ENCODE assay signal across 12 cellular contexts in the genomic region with DNA sequence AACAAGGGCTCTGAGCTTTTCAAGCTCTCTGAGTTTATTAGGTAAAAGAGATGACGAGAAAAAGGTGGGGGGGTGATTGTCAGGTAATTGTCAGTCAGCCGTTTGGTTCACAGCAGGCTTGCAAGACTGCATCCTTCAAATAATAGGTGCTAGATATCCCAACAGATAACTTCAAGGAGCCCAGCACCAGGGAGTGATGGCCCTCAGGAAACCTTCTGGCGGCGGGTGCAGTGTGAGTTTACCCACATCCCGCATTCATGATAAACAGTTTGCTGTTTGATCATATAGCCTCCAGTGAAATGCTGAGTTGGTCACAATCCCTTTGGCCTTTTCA. TPM values are rescaled to one million over a fixed set of nuclear protein-coding genes. Genes with fewer than 3 reads are reported as not detected.
DNase-seq lines count a peak whose midpoint lies in the region; ATAC-seq and TF ChIP-seq lines count a peak whose summit lies in the region.
"Not testable (repeated sequence)": the region's sequence is repeated elsewhere in the genome, so short reads cannot be mapped to it uniquely, and the experiment has no call there.
"Had no signal": no experiment of that assay in that cellular context is flagged by ENCODE, and none has a peak within 500 bp of the region (broad histone marks: within the 10 kb centered on the region; RNA-seq: fewer than 3 reads in every experiment).

No MANE protein-coding gene starts in this region.

- H3K27me3 ChIP-seq in CD4-positive, alpha-beta T cell (ENCODE audit: control insufficient read depth, insufficient read depth, low read length); esophagus squamous epithelium; stomach: not testable (repeated sequence)

- intact Hi-C loops in CD4-positive, alpha-beta T cell (cut with DNase I, micrococcal nuclease); esophagus squamous epithelium (cut with DNase I); stomach (cut with DNase I; ENCODE audit: low total_unique reads): not testable (repeated sequence)
- intact Hi-C loops in natural killer cell (cut with micrococcal nuclease), result loop anchor here (5.0 kb wide), 2 partner anchors 76 to 514 kb away; a partner anchor contains a TSS

- H3K4me3 Mint-ChIP-seq in CD4-positive, alpha-beta T cell, result peak overlapping the region; percentile 96
- H3K4me3 Mint-ChIP-seq in T-cell, result peak overlapping the region; percentile 95 to 98 (median 96)
- peak overlapping the region; percentile 97 for H3K4me3 Mint-ChIP-seq in activated CD8-positive, alpha-beta T cell treated with anti-CD3 and anti-CD28 coated beads, Interleukin-2, amount 10 ng/mL, durations not matched to agents 7 days and 5 days
- H3K4me3 Mint-ChIP-seq in activated naive CD8-positive, alpha-beta T cell, result peak overlapping the region; percentile 97
- peak overlapping the region; percentile 95 for H3K4me3 Mint-ChIP-seq in natural killer cell

- CTCF ChIA-PET in CD4-positive, alpha-beta T cell (lab: Charles Lee), result interaction anchor here (1.1 to 2.3 kb wide), 2 partner anchors 19 to 325 kb away, joined by 3 to 6 read pairs; no protein-coding TSS in a partner anchor
- CTCF ChIA-PET in T-cell (lab: Charles Lee), result interaction anchor here in 1 of 2 donors (1.8 to 2.1 kb wide), 2 partner anchors 9 to 16 kb away, joined by 7 to 8 read pairs; no protein-coding TSS in a partner anchor
- CTCF ChIA-PET in activated CD8-positive, alpha-beta T cell treated with anti-CD3 and anti-CD28 coated beads, Interleukin-2, amount 10 ng/mL, durations not matched to agents 7 days and 5 days (lab: Charles Lee), result interaction anchor here (1.5 to 7.2 kb wide), 4 partner anchors 10 to 78 kb away, joined by 4 to 114 read pairs (median 8); a partner anchor contains a TSS

- H3K27ac Mint-ChIP-seq in CD4-positive, alpha-beta T cell, result peak overlapping the region; percentile 92
- peak overlapping the region; percentile 99 to 100 for H3K27ac Mint-ChIP-seq in T-cell
- peak overlapping the region; percentile 89 for H3K27ac Mint-ChIP-seq in activated CD8-positive, alpha-beta T cell treated with anti-CD3 and anti-CD28 coated beads, Interleukin-2, amount 10 ng/mL, durations not matched to agents 7 days and 5 days
- peak overlapping the region; percentile 97 for H3K27ac Mint-ChIP-seq in activated naive CD8-positive, alpha-beta T cell
- H3K27ac Mint-ChIP-seq in natural killer cell, result peak overlapping the region; percentile 99 to 100

- H3K27ac ChIP-seq in CD4-positive, alpha-beta T cell (ENCODE audit: low read depth, low read length), result peak overlapping the region; percentile 93
- H3K27ac ChIP-seq in esophagus squamous epithelium, result peak overlapping the region in 3 of 4 donors; percentile 19 to 95 (median 92)
- peak overlapping the region in 3 of 5 donors; percentile 86 to 91 (median 90) for H3K27ac ChIP-seq in stomach

- WGBS in esophagus squamous epithelium, 2 donors, result 40 to 52% methylated on average over 5 of the region's 5 CpGs
- WGBS in stomach, 5 donors, result 30 to 59% (median 43%) methylated on average over 5 of the region's 5 CpGs

- H3K9me3 ChIP-seq in CD4-positive, alpha-beta T cell (ENCODE audit: control insufficient read depth, low read length); esophagus squamous epithelium; stomach: not testable (repeated sequence)

- not testable (repeated sequence) for H3K4me3 ChIP-seq in esophagus squamous epithelium, stomach

- not testable (repeated sequence) for H3K36me3 ChIP-seq in esophagus squamous epithelium, stomach

- peaks cover 25% of the 10 kb centered on the region for H3K36me3 Mint-ChIP-seq in CD4-positive, alpha-beta T cell (ENCODE audit: low read depth)
- H3K36me3 Mint-ChIP-seq in T-cell; activated naive CD8-positive, alpha-beta T cell; natural killer cell: not testable (repeated sequence)
- H3K36me3 Mint-ChIP-seq in activated CD8-positive, alpha-beta T cell treated with anti-CD3 and anti-CD28 coated beads, Interleukin-2, amount 10 ng/mL, durations not matched to agents 7 days and 5 days (ENCODE audit: low read depth), result peaks cover 35% of the 10 kb centered on the region

- POLR2A ChIA-PET in CD4-positive, alpha-beta T cell (lab: Charles Lee), result interaction anchor here (0.5 to 2.0 kb wide), 4 partner anchors 16 to 862 kb away, joined by 3 to 5 read pairs (median 4); a partner anchor contains a TSS
- POLR2A ChIA-PET in T-cell (lab: Charles Lee), result not testable (repeated sequence)
- POLR2A ChIA-PET in activated CD8-positive, alpha-beta T cell treated with anti-CD3 and anti-CD28 coated beads, Interleukin-2, amount 10 ng/mL, durations not matched to agents 7 days and 5 days (lab: Charles Lee), result interaction anchor here (1.2 to 2.4 kb wide), 2 partner anchors 74 to 77 kb away, joined by 3 to 5 read pairs; a partner anchor contains a TSS

- not testable (repeated sequence) for DNase-seq in CD4-positive, alpha-beta T cell; activated CD8-positive, alpha-beta T cell treated with anti-CD3 and anti-CD28 coated beads, Interleukin-2, amount 10 ng/mL, durations not matched to agents 7 days and 5 days; esophagus squamous epithelium (lab: John Stamatoyannopoulos, UW); stomach
- DNase-seq in T-cell (peak in 28 of 34 experiments; percentile 20 to 60 (median 46)), natural killer cell (peak; percentile 46)

- not testable (repeated sequence) for TF ChIP-seq EP300 in stomach (IDR thresholded peaks at IDR 0.05)

- not testable (repeated sequence) for TF ChIP-seq POLR2A in esophagus squamous epithelium (IDR thresholded peaks at IDR 0.05); stomach (IDR thresholded peaks at IDR 0.05)

- H3K9me3 Mint-ChIP-seq in CD4-positive, alpha-beta T cell; T-cell; activated CD8-positive, alpha-beta T cell treated with anti-CD3 and anti-CD28 coated beads, Interleukin-2, amount 10 ng/mL, durations not matched to agents 7 days and 5 days (ENCODE audit: insufficient read depth); activated naive CD8-positive, alpha-beta T cell (ENCODE audit: low read depth); natural killer cell: not testable (repeated sequence)

- H3K4me1 Mint-ChIP-seq in CD4-positive, alpha-beta T cell (ENCODE audit: low read depth), result peaks cover 77% of the 10 kb centered on the region
- H3K4me1 Mint-ChIP-seq in T-cell (peaks cover 80 to 100% (median 95%) of the 10 kb centered on the region in 3 donors), natural killer cell (peaks cover 76 to 79% of the 10 kb centered on the region in 2 donors)
- peaks cover 98% of the 10 kb centered on the region for H3K4me1 Mint-ChIP-seq in activated CD8-positive, alpha-beta T cell treated with anti-CD3 and anti-CD28 coated beads, Interleukin-2, amount 10 ng/mL, durations not matched to agents 7 days and 5 days (ENCODE audit: low read depth)
- peaks cover 97% of the 10 kb centered on the region for H3K4me1 Mint-ChIP-seq in activated naive CD8-positive, alpha-beta T cell (ENCODE audit: low read depth)

- H3K27me3 Mint-ChIP-seq in CD4-positive, alpha-beta T cell; T-cell; activated CD8-positive, alpha-beta T cell treated with anti-CD3 and anti-CD28 coated beads, Interleukin-2, amount 10 ng/mL, durations not matched to agents 7 days and 5 days (ENCODE audit: low read depth); activated naive CD8-positive, alpha-beta T cell; natural killer cell (ENCODE audit: low read depth in 2 of 2): not testable (repeated sequence)

- not testable (repeated sequence) for TF ChIP-seq CTCF in CD4-positive, alpha-beta T cell (IDR thresholded peaks at IDR 0.05); esophagus squamous epithelium (IDR thresholded peaks at IDR 0.05); natural killer cell (IDR thresholded peaks at IDR 0.05); stomach (IDR thresholded peaks at IDR 0.05)

- peak; percentile 19 for ATAC-seq in CD4-positive, alpha-beta T cell (ENCODE audit: poor library complexity)
- peak; percentile 11 for ATAC-seq in HG03432 (IDR thresholded peaks at IDR 0.05; ENCODE audit: unreplicated experiment)
- ATAC-seq in T-cell (replicated peaks in 1 of 4), result peak; percentile 9 to 24 (median 13)
- peak; percentile 17 for ATAC-seq in activated CD8-positive, alpha-beta T cell treated with anti-CD3 and anti-CD28 coated beads, Interleukin-2, amount 10 ng/mL, durations not matched to agents 7 days and 5 days
- ATAC-seq in natural killer cell, result peak; percentile 13 to 42 (median 35)

- H3K4me1 ChIP-seq in esophagus squamous epithelium (peaks cover 24 to 83% (median 44%) of the 10 kb centered on the region in 3 donors), stomach (peaks cover 19 to 53% (median 33%) of the 10 kb centered on the region in 4 donors)

RNA-seq across cellular contexts. Expression of a gene that starts 1.2 kb away (rescaled TPM):
- 100 to 1,000 TPM; 111 to 116 TPM for total RNA-seq in CD4-positive, alpha-beta T cell
- total RNA-seq in T-cell (100 to 1,000 TPM; 152 to 191 (median 167) TPM), esophagus squamous epithelium (10 to 100 TPM in 2 of 4 donors, 1 to 10 TPM in 2; 6.8 to 48.1 (median 17.0) TPM), natural killer cell (100 to 1,000 TPM; 105 to 166 (median 111) TPM), stomach (10 to 100 TPM in 3 of 5 donors, 1 to 10 TPM in 1, not detected in 1; 2.9 to 29.9 (median 17.5) TPM)
- 10 to 100 TPM; 77.1 to 80.2 TPM for total RNA-seq in activated CD8-positive, alpha-beta T cell treated with anti-CD3 and anti-CD28 coated beads, Interleukin-2, amount 10 ng/mL, durations not matched to agents 7 days and 5 days
- polyA plus RNA-seq in stomach, result 10 to 100 TPM; 12.1 to 20.1 (median 13.9) TPM
- total RNA-seq: A673, neural crest cell had no signal

RNA-seq across cellular contexts. Expression of a gene that starts 39.8 kb away (rescaled TPM):
- total RNA-seq in CD4-positive, alpha-beta T cell, result not detected
- total RNA-seq in T-cell (under 1 TPM in 2 of 5 donors, not detected in 3; 0.22 to 0.72 TPM), esophagus squamous epithelium (10 to 100 TPM in 1 of 4 donors, 1 to 10 TPM in 2, under 1 TPM in 1; 0.45 to 10.3 (median 2.1) TPM), natural killer cell (under 1 TPM in 1 of 3 donors, not detected in 2; 0.70 TPM), stomach (10 to 100 TPM in 1 of 5 donors, 1 to 10 TPM in 2, not detected in 2; 1.2 to 13.2 (median 3.6) TPM)
- 1 to 10 TPM; 6.9 to 8.5 TPM for total RNA-seq in activated CD8-positive, alpha-beta T cell treated with anti-CD3 and anti-CD28 coated beads, Interleukin-2, amount 10 ng/mL, durations not matched to agents 7 days and 5 days
- 10 to 100 TPM in 1 of 3 donors, 1 to 10 TPM in 2; 8.2 to 12.7 (median 9.7) TPM for polyA plus RNA-seq in stomach
- total RNA-seq: astrocyte, neural crest cell, SK-MEL-5 had no signal
